Comparison of ENCODE assay signal across 8 cellular contexts in genomic region chr1:219837274-219837993, GRCh38.
DNase-seq lines count a peak whose midpoint lies in the region; ATAC-seq and TF ChIP-seq lines count a peak whose summit lies in the region.

No MANE protein-coding gene starts in this region.

- H3K27me3 ChIP-seq in lower lobe of right lung (ENCODE audit: low read depth) = no peaks in the 10 kb centered on the region

- no peaks in the 10 kb centered on the region for H3K36me3 ChIP-seq in lower lobe of right lung

- TF ChIP-seq CTCF in lower lobe of right lung (IDR thresholded peaks at IDR 0.05) (peak; percentile 35), coronary artery (IDR thresholded peaks at IDR 0.05) (no peak)

- intact Hi-C loops in lower lobe of right lung (cut with DNase I) = no loop called here

- no peaks in the 10 kb centered on the region for H3K4me1 ChIP-seq in lower lobe of right lung

- peak; percentile 57 for ATAC-seq in HG02981 (IDR thresholded peaks at IDR 0.05; ENCODE audit: unreplicated experiment)
- ATAC-seq in lower lobe of right lung = no peak

- no peaks in the 10 kb centered on the region for H3K9me3 ChIP-seq in lower lobe of right lung

- DNase-seq in NCI-H2029 treated with DMSO at 0.1 percent for 48 hours (lab: John Stamatoyannopoulos, UW) (peak; percentile 49), NCI-H2029 (lab: John Stamatoyannopoulos, UW) (no peak), NCI-H524 (lab: John Stamatoyannopoulos, UW) (peak; percentile 27 to 62), brain pericyte (ENCODE audit: low read depth, low spot score) (peak; percentile 34), lower lobe of right lung (no peak), coronary artery (ENCODE audit: low spot score) (no peak)
- DNase-seq in activated CD4-positive, alpha-beta T cell treated with anti-CD3 and anti-CD28 coated beads for 4 hours = no peak

- H3K27ac ChIP-seq in lower lobe of right lung = no peak overlapping the region
- H3K27ac ChIP-seq in coronary artery = no peak overlapping the region

- H3K4me3 ChIP-seq in lower lobe of right lung (no peak overlapping the region), coronary artery (no peak overlapping the region)

Comparison
In these comparisons a context has a peak if more than half of its experiments do, and no peak if none do; other contexts are left out.
1. DNase-seq: peak in NCI-H2029 treated with DMSO at 0.1 percent for 48 hours (single experiment), NCI-H524 (2 of 2) and brain pericyte (single experiment); none in NCI-H2029 (single experiment), lower lobe of right lung (single experiment), coronary artery (single experiment) and activated CD4-positive, alpha-beta T cell treated with anti-CD3 and anti-CD28 coated beads for 4 hours (0 of 2).